8 cellular contexts compared by ENCODE assay signal in genomic region chrX:63932907-63933306, GRCh38.
"Had no signal": no experiment of that assay in that cellular context is flagged by ENCODE, and none has a peak within 500 bp of the region (broad histone marks: within the 10 kb centered on the region; RNA-seq: fewer than 3 reads in every experiment).

No MANE protein-coding gene starts in this region.

- FAIRE-seq: G401.6, GM12878, GM12891, GM12892, GM18507, GM19239 had no signal

- H3K4me3 ChIP-seq: GM12878 had no signal

- ATAC-seq: GM12878 had no signal

- DNase-seq: GDM1, GF-D8 had no signal
